In the genomic region with DNA sequence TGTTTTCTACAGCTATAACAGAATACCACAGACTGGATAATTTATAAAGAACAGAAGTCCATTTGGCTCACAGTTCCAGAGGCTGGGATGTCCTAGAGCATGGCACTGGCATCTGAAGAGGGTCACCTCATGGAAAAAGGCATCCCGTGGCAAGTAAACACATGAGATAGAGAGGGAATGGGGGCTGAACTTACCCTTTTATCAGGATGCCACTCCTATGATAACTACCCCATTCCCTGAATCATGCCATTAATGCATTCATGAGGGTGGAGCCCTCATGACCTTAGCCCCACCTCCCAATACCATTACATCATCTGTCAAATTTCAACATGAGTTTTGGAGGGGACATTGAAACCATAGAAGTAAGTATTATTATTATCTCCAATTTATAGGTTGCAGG, we compare ENCODE assay signal across 17 cellular contexts.
A peak's percentile ranks its signal among the peaks of the same experiment; 100 is the strongest.
DNase-seq lines count a peak whose midpoint lies in the region; ATAC-seq and TF ChIP-seq lines count a peak whose summit lies in the region.
"Had no signal": no experiment of that assay in that cellular context is flagged by ENCODE, and none has a peak within 500 bp of the region (broad histone marks: within the 10 kb centered on the region; RNA-seq: fewer than 3 reads in every experiment).

No MANE protein-coding gene starts in this region.

- peaks cover 0 to 21% (median 10%) of the 10 kb centered on the region in 4 donors for H3K4me1 ChIP-seq in right lobe of liver

- TF ChIP-seq CTCF in right lobe of liver (IDR thresholded peaks at IDR 0.05), result no peak

- H3K27ac ChIP-seq in right lobe of liver, result peak overlapping the region; percentile 35 to 90 (median 87)
- H3K27ac ChIP-seq: 22Rv1; BLaER1 treated with 17β-estradiol and CSF1 and Interleukin-3, amounts not matched to agents 10 nM and 100 nM; GM23248 had no signal

- peak; percentile 17 for TF ChIP-seq POLR2A in right lobe of liver (IDR thresholded peaks at IDR 0.05)

- peak; percentile 65 for ATAC-seq in left lobe of liver
- peak; percentile 67 to 74 (median 70) for ATAC-seq in right lobe of liver

- 13% methylated on average over 1 of the region's 1 CpG for WGBS in right lobe of liver (ENCODE audit: insufficient coverage, low coverage, low lambda C conversion rate, missing lambda C conversion rate)

- H3K4me3 ChIP-seq in right lobe of liver, result peak overlapping the region in 1 of 3 donors; percentile 11
- H3K4me3 ChIP-seq: BLaER1 treated with 17β-estradiol and CSF1 and Interleukin-3, amounts not matched to agents 10 nM and 100 nM; GM23248 had no signal

- intact Hi-C loops in right lobe of liver (cut with DNase I), result no loop called here

- in situ Hi-C loops in ACHN (cut with HindIII; ENCODE audit: low pct_ligation_motif_present, low pct_unique_long_range_greater_than_20kb, low sequenced_read_pairs), result no loop called here

- H3K9me3 ChIP-seq in right lobe of liver, result no peaks in the 10 kb centered on the region
- H3K9me3 ChIP-seq: BE2C; BLaER1 treated with 17β-estradiol and CSF1 and Interleukin-3, amounts not matched to agents 10 nM and 100 nM had no signal

- no peaks in the 10 kb centered on the region for H3K27me3 ChIP-seq in right lobe of liver
- H3K27me3 ChIP-seq: BE2C; BLaER1 treated with 17β-estradiol and CSF1 and Interleukin-3, amounts not matched to agents 10 nM and 100 nM had no signal

- DNase-seq in DMS79 (lab: John Stamatoyannopoulos, UW) (peak; percentile 22), DMS79 treated with DMSO at 0.1 percent for 48 hours (lab: John Stamatoyannopoulos, UW) (no peak), left lobe of liver (ENCODE audit: low spot score) (peak; percentile 59), right lobe of liver (peak in 1 of 3 donors; percentile 54), T-helper 1 cell (no peak), ACHN (no peak)
- DNase-seq: AML-193; BE2C; CD4-positive, alpha-beta T cell; CD8-positive, alpha-beta memory T cell; DMS 273 treated with DMSO at 0.1 percent for 48 hours; DND-41; GM23248; H7; HCEC 1CT had no signal

- H3K36me3 ChIP-seq in right lobe of liver, result no peaks in the 10 kb centered on the region
- H3K36me3 ChIP-seq: BE2C; BLaER1 treated with 17β-estradiol and CSF1 and Interleukin-3, amounts not matched to agents 10 nM and 100 nM had no signal

Comparison
In these comparisons a context has a peak if more than half of its experiments do, and no peak if none do; other contexts are left out.
1. DNase-seq: peak in DMS79 (single experiment) and left lobe of liver (single experiment); none in DMS79 treated with DMSO at 0.1 percent for 48 hours (single experiment), T-helper 1 cell (0 of 5) and ACHN (single experiment).